Comparison of ENCODE assay signal across 32 cellular contexts in genomic region chr7:108576110-108576509, GRCh38.
"Had no signal": no experiment of that assay in that cellular context is flagged by ENCODE, and none has a peak within 500 bp of the region (broad histone marks: within the 10 kb centered on the region; RNA-seq: fewer than 3 reads in every experiment).

No MANE protein-coding gene starts in this region.

- DNase-seq: colonic mucosa; effector CD8-positive, alpha-beta T cell; endodermal cell; foreskin keratinocyte; heart right ventricle; hippocampal formation; left cardiac atrium; left lung; mesenchymal stem cell; mucosa of descending colon; naive B cell; nucleus accumbens; stimulated activated CD4-positive, alpha-beta T cell treated with anti-CD3 and anti-CD28 coated beads, Interleukin-12 subunit alpha, Interleukin-12 subunit beta, amount 100 ng/mL, for 4 hours; stimulated activated CD4-positive, alpha-beta T cell treated with anti-CD3 and anti-CD28 coated beads, Interleukin-1b, Interleukin-23, amount 100 ng/mL, for 48 hours; stimulated activated CD4-positive, alpha-beta T cell treated with anti-CD3 and anti-CD28 coated beads, Interleukin-4, amount 100 ng/mL, for 1 hour; stimulated activated CD8-positive, alpha-beta memory T cell treated with anti-CD3 and anti-CD28 coated beads, Interleukin-4, amount 100 ng/mL, for 48 hours; stimulated activated naive CD4-positive, alpha-beta T cell treated with Interleukin-2 at 50 U/mL for 16 hours; stomach; thyroid gland had no signal

- H3K27ac Mint-ChIP-seq: dendritic cell treated with granulocyte-macrophage colony-stimulating factor and Interleukin-4, amounts not matched to agents 40 ng/mL and 50 ng/mL, for 4 days; endodermal cell; mesothelial cell of epicardium; nephron; type B pancreatic cell had no signal

- H3K4me1 ChIP-seq: prostate gland had no signal

- H3K27ac ChIP-seq: colonic mucosa, esophagus muscularis mucosa, foreskin keratinocyte, gastroesophageal sphincter, heart right ventricle, left lung, prostate gland, right atrium auricular region, stomach, thyroid gland had no signal

- H3K4me3 Mint-ChIP-seq: dendritic cell treated with granulocyte-macrophage colony-stimulating factor and Interleukin-4, amounts not matched to agents 40 ng/mL and 50 ng/mL, for 4 days; endodermal cell; mesothelial cell of epicardium; naive B cell; nephron; type B pancreatic cell had no signal

- H3K36me3 ChIP-seq: colonic mucosa, prostate gland had no signal

- H3K27me3 Mint-ChIP-seq: dendritic cell treated with granulocyte-macrophage colony-stimulating factor and Interleukin-4, amounts not matched to agents 40 ng/mL and 50 ng/mL, for 4 days; naive B cell; type B pancreatic cell had no signal

- H3K9me3 ChIP-seq: colonic mucosa, esophagus muscularis mucosa, gastroesophageal sphincter, prostate gland, right atrium auricular region, thyroid gland had no signal

- ATAC-seq: foreskin keratinocyte, gastroesophageal sphincter, heart right ventricle, left cardiac atrium, left lung, mucosa of descending colon, sciatic nerve had no signal

- H3K27me3 ChIP-seq: colonic mucosa, esophagus muscularis mucosa, foreskin keratinocyte, gastroesophageal sphincter, heart right ventricle, left lung, right atrium auricular region, stomach, thyroid gland had no signal

- H3K4me2 ChIP-seq: smooth muscle cell had no signal

- H3K4me3 ChIP-seq: colonic mucosa, esophagus muscularis mucosa, gastroesophageal sphincter, heart right ventricle, left lung, mucosa of descending colon, prostate gland, right atrium auricular region, smooth muscle cell, stomach, thyroid gland had no signal

- FAIRE-seq: endothelial cell of umbilical vein, islet of Langerhans, urothelium cell line had no signal
